8 cellular contexts compared by ENCODE assay signal in genomic region chr18:60239024-60239710, GRCh38.
DNase-seq lines count a peak whose midpoint lies in the region; ATAC-seq and TF ChIP-seq lines count a peak whose summit lies in the region.
"Not testable (repeated sequence)": the region's sequence is repeated elsewhere in the genome, so short reads cannot be mapped to it uniquely, and the experiment has no call there.

No MANE protein-coding gene starts in this region.

- not testable (repeated sequence) for H3K4me3 ChIP-seq in GM12864 (ENCODE audit: low read depth, low read length)

- ATAC-seq in GM18858 (IDR thresholded peaks at IDR 0.05; ENCODE audit: unreplicated experiment), result peak; percentile 95
- peak; percentile 87 for ATAC-seq in GM19351 (IDR thresholded peaks at IDR 0.05; ENCODE audit: unreplicated experiment)
- ATAC-seq in GM21447 (IDR thresholded peaks at IDR 0.05; ENCODE audit: unreplicated experiment), result peak; percentile 90
- ATAC-seq in HG02623 (IDR thresholded peaks at IDR 0.05; ENCODE audit: unreplicated experiment), result peak; percentile 92
- peak; percentile 94 for ATAC-seq in HG02981 (IDR thresholded peaks at IDR 0.05; ENCODE audit: unreplicated experiment)
- ATAC-seq in HG03196 (IDR thresholded peaks at IDR 0.05; ENCODE audit: unreplicated experiment), result peak; percentile 92
- peak; percentile 97 for ATAC-seq in HG03571 (IDR thresholded peaks at IDR 0.05; ENCODE audit: unreplicated experiment)

- not testable (repeated sequence) for TF ChIP-seq CTCF in GM12864 (IDR thresholded peaks at IDR 0.05; ENCODE audit: low read depth, low read length, missing control alignments)

- peak; percentile 39 for DNase-seq in GM12864 (ENCODE audit: low read depth)
